In the genomic region with DNA sequence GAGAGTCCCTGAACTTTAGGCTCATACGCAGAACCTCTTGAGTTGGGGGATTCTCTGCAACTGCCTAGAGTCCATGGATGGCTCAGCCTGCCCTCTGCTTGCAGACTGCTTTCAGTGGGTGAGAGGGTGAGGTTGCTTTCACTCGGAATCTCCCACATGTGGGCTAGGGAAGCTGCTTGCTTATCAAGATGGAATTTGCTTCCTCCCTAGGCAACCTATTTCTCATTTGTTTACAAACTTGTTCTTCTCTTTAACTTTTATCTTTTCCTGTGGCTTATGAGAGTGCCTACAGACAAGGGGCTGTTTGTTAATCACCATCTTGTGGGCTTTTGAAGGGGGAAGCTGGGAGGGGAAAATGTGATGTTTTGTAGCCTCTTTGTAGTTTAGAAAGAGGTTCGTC, we compare ENCODE assay signal across 8 cellular contexts. TPM values are rescaled to one million over a fixed set of nuclear protein-coding genes. Genes with fewer than 3 reads are reported as not detected.
A peak's percentile ranks its signal among the peaks of the same experiment; 100 is the strongest.
DNase-seq lines count a peak whose midpoint lies in the region; ATAC-seq, FAIRE-seq and TF ChIP-seq lines count a peak whose summit lies in the region.

No MANE protein-coding gene starts in this region.

- H3K36me3 Mint-ChIP-seq in CD8-positive, alpha-beta T cell = peaks cover 18% of the 10 kb centered on the region
- H3K36me3 Mint-ChIP-seq in nephron progenitor cell (ENCODE audit: low read depth) = peaks cover 70% of the 10 kb centered on the region

- no peaks in the 10 kb centered on the region for H3K36me3 ChIP-seq in CD8-positive, alpha-beta T cell (ENCODE audit: insufficient read depth, low read length)
- H3K36me3 ChIP-seq in RWPE2 (ENCODE audit: low read depth) = no peaks in the 10 kb centered on the region
- peaks cover 2% of the 10 kb centered on the region for H3K36me3 ChIP-seq in bronchial epithelial cell (ENCODE audit: control insufficient read depth, insufficient read depth, low read length)

- H3K4me3 Mint-ChIP-seq in CD8-positive, alpha-beta T cell = peak overlapping the region; percentile 57
- peak overlapping the region; percentile 39 for H3K4me3 Mint-ChIP-seq in nephron progenitor cell

- CTCF ChIA-PET in CD8-positive, alpha-beta T cell (lab: Charles Lee) = interaction anchor here (0.7 kb wide), 1 partner anchor 66 kb away, joined by 3 read pairs; no protein-coding TSS in a partner anchor

- peaks cover 90% of the 10 kb centered on the region for H3K4me1 Mint-ChIP-seq in CD8-positive, alpha-beta T cell (ENCODE audit: low read depth)
- peaks cover 98% of the 10 kb centered on the region for H3K4me1 Mint-ChIP-seq in nephron progenitor cell

- no peaks in the 10 kb centered on the region for H3K9me3 Mint-ChIP-seq in CD8-positive, alpha-beta T cell
- no peaks in the 10 kb centered on the region for H3K9me3 Mint-ChIP-seq in nephron progenitor cell

- no peaks in the 10 kb centered on the region for H3K27me3 ChIP-seq in CD8-positive, alpha-beta T cell (ENCODE audit: insufficient read depth, low read length)
- H3K27me3 ChIP-seq in RWPE2 (ENCODE audit: insufficient read depth, poor library complexity, severe bottlenecking) (no peaks in the 10 kb centered on the region), bronchial epithelial cell (ENCODE audit: control insufficient read depth, insufficient read depth, low read length) (no peaks in the 10 kb centered on the region)

- intact Hi-C loops in CD8-positive, alpha-beta T cell (cut with DNase I, micrococcal nuclease) = loop anchor here (1.0 to 5.0 kb wide), 3 partner anchors 10 to 116 kb away; partner anchors contain the start of gene TLE4 (in 1 of the 2)

- peak; percentile 73 for ATAC-seq in CD8-positive, alpha-beta T cell
- ATAC-seq in RWPE2 (ENCODE audit: low read depth) (peak; percentile 61), GM18505 (IDR thresholded peaks at IDR 0.05; ENCODE audit: unreplicated experiment) (no peak)

- no peak for FAIRE-seq in bronchial epithelial cell (lab: Jason Lieb, UNC)

- DNase-seq in CD8-positive, alpha-beta T cell = peak in 3 of 7 experiments; percentile 42 to 53 (median 51)
- DNase-seq in RWPE2 (ENCODE audit: low spot score) = no peak
- DNase-seq in bronchial epithelial cell (ENCODE audit: low read depth) = peak; percentile 82
- DNase-seq in nephron progenitor cell = no peak
- no peak for DNase-seq in SIG-M5 (lab: John Stamatoyannopoulos, UW)
- no peak for DNase-seq in NCI-H748 treated with DMSO at 0.1 percent for 48 hours (lab: John Stamatoyannopoulos, UW)
- no peak for DNase-seq in NCI-H774 (lab: John Stamatoyannopoulos, UW)

- no peak for TF ChIP-seq POLR2A in GM18505 (IDR thresholded peaks at IDR 0.05; ENCODE audit: borderline replicate concordance, extremely low read depth, insufficient read depth, insufficient read length)

- peak overlapping the region; percentile 1 for H3K4me3 ChIP-seq in CD8-positive, alpha-beta T cell (ENCODE audit: low read depth, low read length)
- H3K4me3 ChIP-seq in RWPE2 (ENCODE audit: severe bottlenecking) = no peak overlapping the region
- H3K4me3 ChIP-seq in bronchial epithelial cell (ENCODE audit: low read depth, low read length) = no peak overlapping the region

- H3K27ac Mint-ChIP-seq in CD8-positive, alpha-beta T cell = peak overlapping the region; percentile 69
- H3K27ac Mint-ChIP-seq in nephron progenitor cell = peak overlapping the region; percentile 11

- TF ChIP-seq CTCF in CD8-positive, alpha-beta T cell (IDR thresholded peaks at IDR 0.05) = no peak
- TF ChIP-seq CTCF in RWPE2 (IDR thresholded peaks at IDR 0.05; ENCODE audit: poor library complexity, severe bottlenecking) (no peak), bronchial epithelial cell (IDR thresholded peaks at IDR 0.05; ENCODE audit: insufficient read depth, low read length, severe bottlenecking) (no peak), nephron progenitor cell (IDR thresholded peaks at IDR 0.05) (no peak)

- no peaks in the 10 kb centered on the region for H3K9me3 ChIP-seq in CD8-positive, alpha-beta T cell (ENCODE audit: low read length)
- no peaks in the 10 kb centered on the region for H3K9me3 ChIP-seq in RWPE2 (ENCODE audit: severe bottlenecking)

- H3K27me3 Mint-ChIP-seq in CD8-positive, alpha-beta T cell (ENCODE audit: low read depth) = no peaks in the 10 kb centered on the region
- no peaks in the 10 kb centered on the region for H3K27me3 Mint-ChIP-seq in nephron progenitor cell (ENCODE audit: low read depth, poor library complexity)

- H3K27ac ChIP-seq in CD8-positive, alpha-beta T cell (ENCODE audit: low read depth, low read length) = peak overlapping the region; percentile 26
- H3K27ac ChIP-seq in RWPE2 (ENCODE audit: poor library complexity, severe bottlenecking) = no peak overlapping the region

- POLR2A ChIA-PET in CD8-positive, alpha-beta T cell (lab: Charles Lee) = interaction anchor here (0.8 to 4.8 kb wide), 5 partner anchors 9 to 143 kb away, joined by 3 to 40 read pairs (median 3); partner anchors contain the start of gene TLE4

- H3K4me1 ChIP-seq in CD8-positive, alpha-beta T cell (ENCODE audit: insufficient read depth, low read length) = peaks cover 63% of the 10 kb centered on the region
- H3K4me1 ChIP-seq in RWPE2 (ENCODE audit: insufficient read depth, poor library complexity, severe bottlenecking) = peaks cover 10% of the 10 kb centered on the region

RNA-seq across cellular contexts. Expression of gene TLE4, which starts 10.0 kb away (rescaled TPM):
- total RNA-seq in CD8-positive, alpha-beta T cell = 100 to 1,000 TPM; 123 to 124 TPM
- 9.5 and 10.8 TPM in 2 replicates for total RNA-seq in bronchial epithelial cell

Comparison
In these comparisons a context has a peak if more than half of its experiments do, and no peak if none do; other contexts are left out.
1. RNA of gene TLE4, which starts 10.0 kb away (total RNA-seq): 123 to 124 TPM in CD8-positive, alpha-beta T cell; 9.5 to 10.8 TPM in bronchial epithelial cell; every median in the first group is over 10 times any median in the second.